Comparison of ENCODE assay signal across 8 cellular contexts in the genomic region with DNA sequence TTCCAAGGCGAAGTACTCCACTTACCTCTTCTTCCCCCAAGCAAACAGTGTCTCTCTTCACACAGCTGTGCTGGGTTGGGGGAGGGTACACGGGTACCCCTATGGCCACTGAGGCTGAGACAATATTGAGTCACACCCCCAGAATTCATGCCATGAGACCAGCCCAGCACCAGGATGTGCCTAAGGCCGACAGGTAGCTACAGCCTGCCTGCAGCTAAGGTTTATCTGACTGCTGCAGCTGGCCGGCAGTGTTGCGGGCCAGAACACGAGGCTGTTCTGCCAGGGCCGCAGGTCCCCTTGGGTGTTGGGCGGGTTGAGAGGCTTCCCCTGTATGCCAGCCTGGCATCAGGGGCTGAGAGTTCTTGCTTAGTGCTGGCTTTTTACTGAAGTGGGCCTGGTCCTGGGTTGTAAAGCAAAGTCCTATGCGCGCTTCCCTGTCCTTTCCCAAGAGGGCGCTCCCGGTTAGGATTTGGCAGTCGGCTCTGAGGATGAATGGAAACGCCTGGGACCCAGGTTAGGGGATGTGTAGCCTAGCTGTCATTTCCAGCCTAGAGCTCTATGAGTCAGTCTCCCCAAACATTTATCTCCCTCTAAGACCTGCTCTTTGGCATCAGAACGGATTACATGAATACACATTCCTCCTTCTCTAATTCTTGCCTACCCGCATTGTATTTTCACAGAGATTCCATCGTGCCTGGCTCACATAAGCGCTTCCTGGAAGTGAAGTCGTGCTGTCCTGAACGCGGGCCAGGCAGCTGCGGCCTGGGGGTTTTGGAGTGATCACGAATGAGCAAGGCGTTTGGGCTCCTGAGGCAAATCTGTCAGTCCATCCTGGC. TPM values are rescaled to one million over a fixed set of nuclear protein-coding genes. Genes with fewer than 3 reads are reported as not detected.
DNase-seq lines count a peak whose midpoint lies in the region; ATAC-seq and TF ChIP-seq lines count a peak whose summit lies in the region.

No MANE protein-coding gene starts in this region.

- peak; percentile 96 for DNase-seq in AG08396 (ENCODE audit: low spot score)
- DNase-seq in GM23338 (ENCODE audit: low spot score), result peak; percentile 95
- DNase-seq in NCI-H460 (ENCODE audit: extremely low read depth, low read depth), result peak; percentile 63
- DNase-seq in activated CD8-positive, alpha-beta memory T cell treated with anti-CD3 and anti-CD28 coated beads, Interleukin-2, amount 50 U/mL, for 48 hours, result peak; percentile 73
- DNase-seq in esophagus squamous epithelium (lab: John Stamatoyannopoulos, UW), result no peak
- DNase-seq in thoracic aorta (ENCODE audit: low spot score), result peak; percentile 47

- peak overlapping the region; percentile 17; the same call in 1 of the 2 replicates for H3K4me3 ChIP-seq in GM23338
- no peak overlapping the region for H3K4me3 ChIP-seq in esophagus squamous epithelium
- H3K4me3 ChIP-seq in thoracic aorta, result peak overlapping the region; percentile 5

- H3K27me3 ChIP-seq in GM23338 (ENCODE audit: insufficient read depth) (no peaks in the 10 kb centered on the region), esophagus squamous epithelium (no peaks in the 10 kb centered on the region), thoracic aorta (replicated peaks; ENCODE audit: insufficient read depth) (no peaks in the 10 kb centered on the region)

- H3K27me3 Mint-ChIP-seq in GM23338 (ENCODE audit: insufficient read depth, low read depth, poor library complexity) (peaks cover 7% of the 10 kb centered on the region), nephron (ENCODE audit: low read depth) (peaks cover 9% of the 10 kb centered on the region)

- H3K4me1 ChIP-seq in GM23338 (ENCODE audit: insufficient read depth), result peaks cover 11% of the 10 kb centered on the region; the same call in 1 of the 2 replicates
- H3K4me1 ChIP-seq in esophagus squamous epithelium, result peaks cover 0 to 17% (median 5%) of the 10 kb centered on the region in 3 donors
- peaks cover 4 to 20% of the 10 kb centered on the region in 2 donors for H3K4me1 ChIP-seq in thoracic aorta (ENCODE audit: control insufficient read depth in 1 of 2, low read depth in 2 of 2)

- ATAC-seq in GM23338 (peak; percentile 96), thoracic aorta (ENCODE audit: insufficient number of reproducible peaks, low FRiP score, low read depth) (peak; percentile 72), HG03045 (IDR thresholded peaks at IDR 0.05; ENCODE audit: unreplicated experiment) (no peak)

- H3K27ac Mint-ChIP-seq in GM23338 (no peak overlapping the region; the same call in 1 of the 2 replicates), nephron (no peak overlapping the region)

- no peaks in the 10 kb centered on the region for H3K79me2 ChIP-seq in GM23338 (replicated peaks; ENCODE audit: insufficient read depth)

- H3K36me3 Mint-ChIP-seq in GM23338 (ENCODE audit: low read depth) (no peaks in the 10 kb centered on the region; the same call in 1 of the 3 replicates), nephron (ENCODE audit: low read depth) (no peaks in the 10 kb centered on the region)

- intact Hi-C loops in esophagus squamous epithelium (cut with DNase I), result no loop called here

- H4K20me1 ChIP-seq in GM23338 (replicated peaks; ENCODE audit: insufficient read depth), result no peaks in the 10 kb centered on the region

- H3K4me3 Mint-ChIP-seq in GM23338 (no peak overlapping the region; the same call in 2 of the 3 replicates), nephron (no peak overlapping the region)

- H3K36me3 ChIP-seq in GM23338 (ENCODE audit: insufficient read depth), result no peaks in the 10 kb centered on the region
- peaks cover 0 to 11% (median 0%) of the 10 kb centered on the region in 3 donors for H3K36me3 ChIP-seq in esophagus squamous epithelium
- H3K36me3 ChIP-seq in thoracic aorta, result no peaks in the 10 kb centered on the region

- peak; percentile 74 to 88 for TF ChIP-seq CTCF in GM23338 (conservative IDR thresholded peaks at IDR 0.05; ENCODE audit: low read depth in 2 of 2)
- peak; percentile 33 to 70 (median 58) for TF ChIP-seq CTCF in esophagus squamous epithelium (IDR thresholded peaks at IDR 0.05)
- TF ChIP-seq CTCF in nephron (IDR thresholded peaks at IDR 0.05; ENCODE audit: unreplicated experiment in 3 of 3), result peak; percentile 68 to 73 (median 72)
- peak; percentile 64 for TF ChIP-seq CTCF in thoracic aorta (IDR thresholded peaks at IDR 0.05)

- no peaks in the 10 kb centered on the region for H3K9me2 ChIP-seq in GM23338 (ENCODE audit: insufficient read depth)

- H3K4me1 Mint-ChIP-seq in GM23338 (peaks cover 23% of the 10 kb centered on the region), nephron (peaks cover 7% of the 10 kb centered on the region)

- H3K27ac ChIP-seq in GM23338 (ENCODE audit: low read depth) (peak overlapping the region; percentile 20; the same call in 1 of the 2 replicates), esophagus squamous epithelium (peak overlapping the region in 2 of 4 donors; percentile 37 to 66), thoracic aorta (peak overlapping the region; percentile 46 to 55)

- no peaks in the 10 kb centered on the region for H3K9me3 ChIP-seq in esophagus squamous epithelium
- H3K9me3 ChIP-seq in thoracic aorta, result no peaks in the 10 kb centered on the region

- 27 to 39% methylated on average over 13 to 19 of the region's 24 CpGs for WGBS in esophagus squamous epithelium, 2 donors

- H3K9me3 Mint-ChIP-seq in GM23338 (no peaks in the 10 kb centered on the region), nephron (no peaks in the 10 kb centered on the region)

- H3F3A ChIP-seq in GM23338 (replicated peaks; ENCODE audit: low read depth), result 0 out of 2 replicates have a peak, but pooled peaks cover 4% of the 10 kb centered on the region

- H2AFZ ChIP-seq in GM23338, result peak overlapping the region; percentile 88

- peak overlapping the region; percentile 31 for H3K4me2 ChIP-seq in GM23338

- no peak for TF ChIP-seq POLR2A in esophagus squamous epithelium (IDR thresholded peaks at IDR 0.05)

TF ChIP-seq in GM23338, 12 proteins besides CTCF, POLR2A, EP300 and RAD21 (continues in another document):
- TF ChIP-seq POLR2AphosphoS5 (IDR thresholded peaks at IDR 0.05; ENCODE audit: low read depth) (no peak), NANOG (IDR thresholded peaks at IDR 0.05; ENCODE audit: borderline replicate concordance) (no peak), REST (IDR thresholded peaks at IDR 0.05; ENCODE audit: unreplicated experiment) (no peak), ZNF114 (CRISPR knock-in tag; IDR thresholded peaks at IDR 0.05) (no peak)

RNA-seq across cellular contexts. Expression of gene USP18, which starts 7.1 kb away (rescaled TPM):
- 4.4 and 6.5 TPM in 2 replicates for total RNA-seq in GM23338 (2014; rRNA removed; shearing (Covaris generic))
- 3.8 and 4.2 TPM in 2 replicates for polyA plus RNA-seq in GM23338 (2016; fragmentation: Nextera tagmentation; extraction: Ambion mirVana)
- 14.6 and 16.2 TPM in 2 replicates for total RNA-seq in NCI-H460 (2014; rRNA removed; shearing (Covaris generic))
- polyA plus RNA-seq in NCI-H460 (2014; cell fraction: nucleus; rRNA removed), result 16.3 and 18.5 TPM in 2 replicates
- total RNA-seq in esophagus squamous epithelium, result 1 to 10 TPM; 4.2 to 9.4 (median 5.4) TPM
- total RNA-seq in thoracic aorta, result 1 to 10 TPM; 4.1 to 8.3 TPM

RNA-seq across cellular contexts. Expression of gene TUBA8, which starts 46.5 kb away (rescaled TPM):
- 0.31 TPM in 1 of 2 replicates, not detected in the other for total RNA-seq in GM23338 (2014; rRNA removed; shearing (Covaris generic))
- polyA plus RNA-seq in GM23338 (2016; fragmentation: Nextera tagmentation; extraction: Ambion mirVana), result 0.48 and 0.64 TPM in 2 replicates
- total RNA-seq in NCI-H460 (2014; rRNA removed; shearing (Covaris generic)), result 0.45 and 2.0 TPM in 2 replicates
- 0.82 TPM in 1 of 2 replicates, not detected in the other for polyA plus RNA-seq in NCI-H460 (2014; cell fraction: nucleus; rRNA removed)
- total RNA-seq in esophagus squamous epithelium (1 to 10 TPM in 1 of 4 donors, under 1 TPM in 1, not detected in 2; 0.57 to 2.1 TPM), thoracic aorta (1 to 10 TPM in 1 of 2 donors, under 1 TPM in 1; 0.41 to 2.2 TPM)

Comparison
In these comparisons a context has a peak if more than half of its experiments do, and no peak if none do; other contexts are left out.
1. H3K4me3 ChIP-seq: peak in GM23338 (single experiment) and thoracic aorta (single experiment); none in esophagus squamous epithelium (0 of 4).
2. Peak in every context shown above with its lines, with median percentiles within 50 percentile points of each other: CTCF ChIP-seq.